In the genomic region with DNA sequence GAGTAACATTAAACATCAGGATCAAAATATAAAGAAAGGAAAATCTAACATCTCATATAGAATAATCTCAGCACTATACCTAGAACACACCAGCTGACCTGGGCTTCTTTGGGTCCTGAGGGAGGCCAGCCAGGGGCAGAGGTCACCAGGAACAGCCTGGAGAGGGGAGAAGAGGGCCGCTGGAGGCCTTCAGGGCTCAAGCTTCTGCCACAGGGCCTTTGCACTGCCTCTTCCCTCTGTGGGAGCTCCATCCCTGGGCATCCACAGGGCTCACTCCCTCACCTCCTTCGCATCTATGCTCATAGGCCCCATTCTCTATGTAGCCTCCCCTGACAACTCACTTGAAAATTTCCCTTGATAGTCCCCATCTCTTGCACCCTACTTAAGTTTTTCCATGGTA, we compare ENCODE assay signal across 31 cellular contexts.
"Had no signal": no experiment of that assay in that cellular context is flagged by ENCODE, and none has a peak within 500 bp of the region (broad histone marks: within the 10 kb centered on the region; RNA-seq: fewer than 3 reads in every experiment).

No MANE protein-coding gene starts in this region.

- H3K27ac Mint-ChIP-seq: mesothelial cell of epicardium; stimulated activated naive CD8-positive, alpha-beta T cell treated with anti-CD3 and anti-CD28 coated beads, Interleukin-15, Interleukin-2, amounts not matched to agents 100 ng/mL and 50 ng/mL, for 24 hours had no signal

- H3K9me3 Mint-ChIP-seq: mesothelial cell of epicardium; naive thymus-derived CD4-positive, alpha-beta T cell; nephron progenitor cell; neural progenitor cell; stimulated activated naive CD8-positive, alpha-beta T cell treated with anti-CD3 and anti-CD28 coated beads, Interleukin-15, Interleukin-2, amounts not matched to agents 100 ng/mL and 50 ng/mL, for 24 hours had no signal

- H3K36me3 ChIP-seq: heart right ventricle, lower lobe of right lung, neural progenitor cell, neutrophil, right atrium auricular region, suprapubic skin, thoracic aorta, tibial artery, upper lobe of right lung had no signal

- ATAC-seq: left lobe of liver, lower lobe of right lung, mucosa of descending colon, sciatic nerve, upper lobe of right lung had no signal

- H3K36me3 Mint-ChIP-seq: mesothelial cell of epicardium, neural progenitor cell had no signal

- H3K9me3 ChIP-seq: heart right ventricle, lower lobe of right lung, mucosa of descending colon, neutrophil, psoas muscle, right atrium auricular region, suprapubic skin, thoracic aorta, tibial artery, upper lobe of right lung had no signal

- H3K27ac ChIP-seq: hepatocyte, lower lobe of right lung, neural progenitor cell, neutrophil, parathyroid adenoma, psoas muscle, skin epidermis, suprapubic skin, thoracic aorta, tibial artery, upper lobe of right lung had no signal

- H3K4me3 Mint-ChIP-seq: mesothelial cell of epicardium; naive thymus-derived CD4-positive, alpha-beta T cell; nephron progenitor cell; neural progenitor cell; stimulated activated naive CD8-positive, alpha-beta T cell treated with anti-CD3 and anti-CD28 coated beads, Interleukin-15, Interleukin-2, amounts not matched to agents 100 ng/mL and 50 ng/mL, for 24 hours had no signal

- H3K4me1 ChIP-seq: psoas muscle, suprapubic skin had no signal

- H3K27me3 ChIP-seq: heart right ventricle, hepatocyte, neural progenitor cell, neutrophil, right atrium auricular region, suprapubic skin, tibial artery, upper lobe of right lung had no signal

- H3K27me3 Mint-ChIP-seq: stimulated activated naive CD8-positive, alpha-beta T cell treated with anti-CD3 and anti-CD28 coated beads, Interleukin-15, Interleukin-2, amounts not matched to agents 100 ng/mL and 50 ng/mL, for 24 hours had no signal

- DNase-seq: heart right ventricle; kidney glomerular epithelial cell; left cardiac atrium; lower lobe of right lung; mammary epithelial cell; mesendoderm; mucosa of descending colon; naive thymus-derived CD4-positive, alpha-beta T cell; nephron progenitor cell; occipital lobe; psoas muscle; stimulated activated CD4-positive, alpha-beta T cell treated with anti-CD3 and anti-CD28 coated beads, Interleukin-12 subunit alpha, Interleukin-12 subunit beta, amount 100 ng/mL, for 4 hours; stimulated activated CD4-positive, alpha-beta T cell treated with anti-CD3 and anti-CD28 coated beads, Interleukin-15, amount 100 ng/mL, for 24 hours; stimulated activated CD4-positive, alpha-beta T cell treated with anti-CD3 and anti-CD28 coated beads, Interleukin-2, amount 100 ng/mL, for 24 hours; stimulated activated CD4-positive, alpha-beta T cell treated with anti-CD3 and anti-CD28 coated beads, Interleukin-4, amount 100 ng/mL, for 1 hour; stimulated activated naive CD4-positive, alpha-beta T cell; tibial artery; trophoblast cell; upper lobe of right lung had no signal

- H3K4me3 ChIP-seq: heart right ventricle, hepatocyte, lower lobe of right lung, mucosa of descending colon, neural progenitor cell, psoas muscle, right atrium auricular region, skin epidermis, suprapubic skin, thoracic aorta, tibial artery, upper lobe of right lung had no signal
